ENCODE assay signal across 30 cellular contexts in the genomic region with DNA sequence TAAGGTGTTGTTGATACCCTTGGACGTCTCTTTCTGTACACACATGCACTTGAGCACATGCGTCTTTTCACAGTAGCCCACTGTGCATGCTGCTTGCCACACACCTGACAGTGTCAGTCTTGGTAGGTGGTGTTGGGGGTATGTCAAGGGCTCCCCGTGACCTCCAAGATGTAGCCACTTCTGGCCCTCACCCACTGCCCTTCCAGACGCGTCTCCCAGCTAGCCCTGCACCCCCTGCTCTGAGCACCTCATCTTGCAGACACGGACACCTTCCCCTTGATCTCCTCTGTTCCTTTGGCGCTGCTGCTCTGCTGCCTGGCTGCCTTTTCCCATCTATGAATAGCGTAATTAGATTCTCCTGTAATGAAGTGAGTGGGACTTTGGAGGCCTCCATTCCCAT.
"Had no signal": no experiment of that assay in that cellular context is flagged by ENCODE, and none has a peak within 500 bp of the region (broad histone marks: within the 10 kb centered on the region; RNA-seq: fewer than 3 reads in every experiment).

No MANE protein-coding gene starts in this region.

- H3K27ac Mint-ChIP-seq: activated CD4-positive, alpha-beta memory T cell treated with anti-CD3 and anti-CD28 coated beads for 36 hours; activated CD4-positive, alpha-beta T cell treated with anti-CD3 and anti-CD28 coated beads for 36 hours; activated CD4-positive, alpha-beta T cell treated with anti-CD3 and anti-CD28 coated beads, Interleukin-2, amount 10 ng/mL, durations not matched to agents 7 days and 5 days; activated CD8-positive, alpha-beta memory T cell treated with anti-CD3 and anti-CD28 coated beads, Interleukin-2, amount 10 ng/mL, durations not matched to agents 7 days and 5 days; activated naive CD4-positive, alpha-beta T cell treated with anti-CD3 and anti-CD28 coated beads, Interleukin-2, amount 10 ng/mL, durations not matched to agents 7 days and 5 days; activated naive CD8-positive, alpha-beta T cell; activated naive CD8-positive, alpha-beta T cell treated with anti-CD3 and anti-CD28 coated beads, Interleukin-2, amount 50 U/mL, for 24 hours; WTC11 had no signal

- H3K9me3 Mint-ChIP-seq: activated CD4-positive, alpha-beta memory T cell treated with anti-CD3 and anti-CD28 coated beads for 36 hours; activated CD4-positive, alpha-beta T cell treated with anti-CD3 and anti-CD28 coated beads, Interleukin-2, amount 10 ng/mL, durations not matched to agents 7 days and 5 days; activated naive CD4-positive, alpha-beta T cell treated with anti-CD3 and anti-CD28 coated beads, Interleukin-2, amount 10 ng/mL, durations not matched to agents 7 days and 5 days; activated naive CD8-positive, alpha-beta T cell treated with anti-CD3 and anti-CD28 coated beads, Interleukin-2, amount 50 U/mL, for 24 hours; WTC11 had no signal

- ATAC-seq: activated CD4-positive, alpha-beta T cell treated with anti-CD3 and anti-CD28 coated beads for 36 hours; activated CD4-positive, CD25-positive, alpha-beta regulatory T cell treated with anti-CD3 and anti-CD28 coated beads, Interleukin-2, amount 50 U/mL, for 24 hours; activated CD8-positive, alpha-beta memory T cell treated with anti-CD3 and anti-CD28 coated beads, Interleukin-2, amount 10 ng/mL, durations not matched to agents 7 days and 5 days; activated naive CD8-positive, alpha-beta T cell treated with anti-CD3 and anti-CD28 coated beads, Interleukin-2, amount 50 U/mL, for 24 hours; WTC11 had no signal

- DNase-seq: activated CD4-positive, alpha-beta memory T cell treated with anti-CD3 and anti-CD28 coated beads for 36 hours; activated CD4-positive, alpha-beta T cell treated with anti-CD3 and anti-CD28 coated beads for 36 hours; activated CD4-positive, alpha-beta T cell treated with anti-CD3 and anti-CD28 coated beads, Interleukin-2, amount 10 ng/mL, durations not matched to agents 7 days and 5 days; activated CD8-positive, alpha-beta memory T cell treated with anti-CD3 and anti-CD28 coated beads for 24 hours; activated CD8-positive, alpha-beta memory T cell treated with anti-CD3 and anti-CD28 coated beads, Interleukin-2, amount 10 ng/mL, durations not matched to agents 7 days and 5 days; activated CD8-positive, alpha-beta memory T cell treated with anti-CD3 and anti-CD28 coated beads, Interleukin-2, amount 50 U/mL, for 48 hours; activated effector memory CD4-positive, alpha-beta T cell treated with Interleukin-2 at 50 U/mL for 16 hours; activated naive CD4-positive, alpha-beta T cell treated with anti-CD3 and anti-CD28 coated beads, Interleukin-2, amount 10 ng/mL, durations not matched to agents 7 days and 5 days; activated naive CD8-positive, alpha-beta T cell treated with anti-CD3 and anti-CD28 coated beads, Interleukin-2, amount 50 U/mL, for 24 hours; activated T-cell treated with anti-CD3 and anti-CD28 coated beads, Interleukin-2, amount 50 U/mL, for 48 hours; anterior cingulate cortex; caudate nucleus; cerebellar nuclear complex; NCI-H1092 treated with DMSO at 0.1 percent for 48 hours; NCI-H1417; NCI-H146; NCI-H187; NCI-H2029 treated with DMSO at 0.1 percent for 48 hours; NCI-H2107; NCI-H2171; NCI-H510A; NCI-H526; NCI-H748 treated with DMSO at 0.1 percent for 48 hours; NK-92 treated with Interleukin-12 subunit alpha and Interleukin-12 subunit beta, amount 100 ng/mL, for 24 hours; PC-9; T1000 had no signal

- H3K4me1 Mint-ChIP-seq: activated CD4-positive, alpha-beta T cell treated with anti-CD3 and anti-CD28 coated beads for 36 hours; activated CD4-positive, alpha-beta T cell treated with anti-CD3 and anti-CD28 coated beads, Interleukin-2, amount 10 ng/mL, durations not matched to agents 7 days and 5 days; activated CD8-positive, alpha-beta memory T cell treated with anti-CD3 and anti-CD28 coated beads, Interleukin-2, amount 10 ng/mL, durations not matched to agents 7 days and 5 days; activated naive CD4-positive, alpha-beta T cell treated with anti-CD3 and anti-CD28 coated beads, Interleukin-2, amount 10 ng/mL, durations not matched to agents 7 days and 5 days had no signal

- H3K36me3 Mint-ChIP-seq: activated CD4-positive, alpha-beta memory T cell treated with anti-CD3 and anti-CD28 coated beads for 36 hours; activated CD8-positive, alpha-beta memory T cell treated with anti-CD3 and anti-CD28 coated beads, Interleukin-2, amount 10 ng/mL, durations not matched to agents 7 days and 5 days; activated naive CD4-positive, alpha-beta T cell treated with anti-CD3 and anti-CD28 coated beads, Interleukin-2, amount 10 ng/mL, durations not matched to agents 7 days and 5 days; activated naive CD8-positive, alpha-beta T cell; brain; WTC11 had no signal

- H3K27me3 Mint-ChIP-seq: activated CD4-positive, alpha-beta memory T cell treated with anti-CD3 and anti-CD28 coated beads for 36 hours; activated CD4-positive, alpha-beta T cell treated with anti-CD3 and anti-CD28 coated beads for 36 hours; activated CD4-positive, alpha-beta T cell treated with anti-CD3 and anti-CD28 coated beads, Interleukin-2, amount 10 ng/mL, durations not matched to agents 7 days and 5 days; activated CD8-positive, alpha-beta memory T cell treated with anti-CD3 and anti-CD28 coated beads, Interleukin-2, amount 10 ng/mL, durations not matched to agents 7 days and 5 days; activated naive CD8-positive, alpha-beta T cell; activated naive CD8-positive, alpha-beta T cell treated with anti-CD3 and anti-CD28 coated beads, Interleukin-2, amount 50 U/mL, for 24 hours; brain had no signal

- H3K4me3 ChIP-seq: PC-9 had no signal

- H3K4me3 Mint-ChIP-seq: activated CD4-positive, alpha-beta memory T cell treated with anti-CD3 and anti-CD28 coated beads for 36 hours; activated CD4-positive, alpha-beta T cell treated with anti-CD3 and anti-CD28 coated beads for 36 hours; activated CD4-positive, alpha-beta T cell treated with anti-CD3 and anti-CD28 coated beads, Interleukin-2, amount 10 ng/mL, durations not matched to agents 7 days and 5 days; activated CD8-positive, alpha-beta memory T cell treated with anti-CD3 and anti-CD28 coated beads, Interleukin-2, amount 10 ng/mL, durations not matched to agents 7 days and 5 days; activated naive CD4-positive, alpha-beta T cell treated with anti-CD3 and anti-CD28 coated beads, Interleukin-2, amount 10 ng/mL, durations not matched to agents 7 days and 5 days; activated naive CD8-positive, alpha-beta T cell; activated naive CD8-positive, alpha-beta T cell treated with anti-CD3 and anti-CD28 coated beads, Interleukin-2, amount 50 U/mL, for 24 hours; brain; WTC11 had no signal
